In the genomic region with DNA sequence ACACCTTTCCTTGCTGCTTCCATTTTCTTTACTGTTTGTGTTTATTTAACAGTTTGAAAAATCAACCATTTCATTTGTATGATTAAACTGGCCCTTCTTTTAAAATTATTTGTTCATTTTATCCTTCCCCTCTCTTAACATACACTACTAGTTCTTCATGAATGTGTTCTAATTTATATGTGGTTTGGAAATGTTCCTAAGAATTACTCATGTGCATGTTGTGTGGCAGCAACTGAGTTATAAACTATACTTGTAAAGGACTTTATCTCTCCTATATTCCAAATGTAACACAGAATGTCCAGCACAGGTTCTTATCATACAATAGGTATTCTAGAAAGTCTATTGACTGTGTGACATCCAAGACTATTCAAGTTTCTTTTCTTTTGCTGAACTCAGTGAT, we compare ENCODE assay signal across 25 cellular contexts.
A peak's percentile ranks its signal among the peaks of the same experiment; 100 is the strongest.
DNase-seq lines count a peak whose midpoint lies in the region; ATAC-seq and TF ChIP-seq lines count a peak whose summit lies in the region.
"Had no signal": no experiment of that assay in that cellular context is flagged by ENCODE, and none has a peak within 500 bp of the region (broad histone marks: within the 10 kb centered on the region; RNA-seq: fewer than 3 reads in every experiment).

No MANE protein-coding gene starts in this region.

- no peak overlapping the region for H3K9ac ChIP-seq in mammary epithelial cell (ENCODE audit: insufficient read depth, low read length)
- H3K9ac ChIP-seq: KMS-11 had no signal

- BruUV-seq in mammary epithelial cell (replicated peaks; lab: Mats Ljungman, UMichigan): no TSS peak

- no peak overlapping the region for H3K4me3 ChIP-seq in mammary epithelial cell (replicated peaks in 1 of 3; ENCODE audit: insufficient read depth in 1 of 3, low read depth in 2 of 3, low read length in 3 of 3)
- H3K4me3 ChIP-seq in breast epithelium: no peak overlapping the region
- no peak overlapping the region for H3K4me3 ChIP-seq in astrocyte of the cerebellum (ENCODE audit: low read depth, low read length)
- no peak overlapping the region for H3K4me3 ChIP-seq in left lung
- no peak overlapping the region for H3K4me3 ChIP-seq in upper lobe of left lung
- H3K4me3 ChIP-seq: cardiac muscle cell, coronary artery, vagina had no signal

- H3K27me3 ChIP-seq in mammary epithelial cell (ENCODE audit: insufficient read depth, low read length) (peaks cover 4% of the 10 kb centered on the region), breast epithelium (no peaks in the 10 kb centered on the region), left lung (no peaks in the 10 kb centered on the region), upper lobe of left lung (no peaks in the 10 kb centered on the region)
- H3K27me3 ChIP-seq: cardiac muscle cell, vagina had no signal

- no peaks in the 10 kb centered on the region for H3K9me3 ChIP-seq in mammary epithelial cell (replicated peaks; ENCODE audit: insufficient read depth, low read length)
- H3K9me3 ChIP-seq in breast epithelium: no peaks in the 10 kb centered on the region
- H3K9me3 ChIP-seq in left lung: no peaks in the 10 kb centered on the region
- no peaks in the 10 kb centered on the region for H3K9me3 ChIP-seq in upper lobe of left lung
- H3K9me3 ChIP-seq: vagina had no signal

- no peak overlapping the region for H2AFZ ChIP-seq in mammary epithelial cell (ENCODE audit: low read depth, low read length)

- TF ChIP-seq CTCF in mammary epithelial cell (conservative IDR thresholded peaks at IDR 0.05 in 1 of 2, IDR thresholded peaks at IDR 0.05 in 1 of 2; ENCODE audit: extremely low read depth in 1 of 2, insufficient read depth in 1 of 2, low read depth in 1 of 2, low read length in 2 of 2) (no peak), breast epithelium (IDR thresholded peaks at IDR 0.05) (no peak), astrocyte of the cerebellum (IDR thresholded peaks at IDR 0.05; ENCODE audit: low read depth, low read length, missing control alignments) (no peak), left lung (IDR thresholded peaks at IDR 0.05) (no peak), upper lobe of left lung (IDR thresholded peaks at IDR 0.05) (no peak)

- intact Hi-C loops in mammary epithelial cell (cut with micrococcal nuclease) (no loop called here), breast epithelium (cut with DNase I; ENCODE audit: low total_unique reads) (no loop called here), left lung (cut with DNase I) (no loop called here)

- H3K4me2 ChIP-seq in mammary epithelial cell (ENCODE audit: insufficient read depth, low read depth, low read length): no peak overlapping the region
- H3K4me2 ChIP-seq: KMS-11 had no signal

- H3K79me2 ChIP-seq in mammary epithelial cell (ENCODE audit: insufficient read depth, low read length): no peaks in the 10 kb centered on the region

- no peak overlapping the region for H3K27ac ChIP-seq in mammary epithelial cell (ENCODE audit: insufficient read depth, low read depth, low read length)
- H3K27ac ChIP-seq in breast epithelium: no peak overlapping the region
- no peak overlapping the region for H3K27ac ChIP-seq in left lung
- no peak overlapping the region for H3K27ac ChIP-seq in upper lobe of left lung
- H3K27ac ChIP-seq: 22Rv1, cardiac muscle cell, coronary artery, KMS-11, vagina, VCaP had no signal

- H3K4me1 ChIP-seq in mammary epithelial cell (ENCODE audit: insufficient read depth, low read length): no peaks in the 10 kb centered on the region
- H3K4me1 ChIP-seq in breast epithelium: no peaks in the 10 kb centered on the region
- no peaks in the 10 kb centered on the region for H3K4me1 ChIP-seq in left lung
- no peaks in the 10 kb centered on the region for H3K4me1 ChIP-seq in upper lobe of left lung
- H3K4me1 ChIP-seq: vagina had no signal

- ATAC-seq in left lung (no peak), upper lobe of left lung (ENCODE audit: low FRiP score in 2 of 2) (no peak), HG02981 (IDR thresholded peaks at IDR 0.05; ENCODE audit: unreplicated experiment) (no peak)
- ATAC-seq: activated T-cell treated with anti-CD3 and anti-CD28 coated beads, Interleukin-2, amount 50 U/mL, for 72 hours; esophagus mucosa; naive thymus-derived CD8-positive, alpha-beta T cell; stimulated activated naive CD8-positive, alpha-beta T cell treated with anti-CD3 and anti-CD28 coated beads, Interleukin-15, Interleukin-2, amounts not matched to agents 100 U/mL and 50 U/mL, for 24 hours had no signal

- DNase-seq in mammary epithelial cell (peak; percentile 40), breast epithelium (ENCODE audit: low spot score in 2 of 2) (no peak), astrocyte of the cerebellum (ENCODE audit: low read depth) (peak; percentile 49), fibroblast of peridontal ligament (ENCODE audit: extremely low read depth) (peak; percentile 74), left lung (no peak), upper lobe of left lung (no peak)
- DNase-seq in activated CD4-positive, alpha-beta T cell treated with anti-CD3 and anti-CD28 coated beads, Interleukin-2, amount 50 U/mL, for 4 hours: no peak
- DNase-seq: activated CD4-positive, alpha-beta T cell treated with anti-CD3 and anti-CD28 coated beads, Interleukin-2, amount 10 ng/mL, durations not matched to agents 24 days and 14 days; activated naive CD4-positive, alpha-beta T cell; activated T-cell treated with anti-CD3 and anti-CD28 coated beads, Interleukin-2, amount 50 U/mL, for 72 hours; glutamatergic neuron; H9; naive thymus-derived CD8-positive, alpha-beta T cell; NCI-H146; NCI-H2107; nucleus accumbens; stimulated activated naive CD8-positive, alpha-beta T cell treated with anti-CD3 and anti-CD28 coated beads, Interleukin-15, Interleukin-2, amounts not matched to agents 100 U/mL and 50 U/mL, for 24 hours had no signal

- no peak for TF ChIP-seq EP300 in upper lobe of left lung (IDR thresholded peaks at IDR 0.05)

- H3K36me3 ChIP-seq in mammary epithelial cell (ENCODE audit: insufficient read depth, low read length): no peaks in the 10 kb centered on the region
- H3K36me3 ChIP-seq in breast epithelium: no peaks in the 10 kb centered on the region
- H3K36me3 ChIP-seq in left lung: no peaks in the 10 kb centered on the region
- no peaks in the 10 kb centered on the region for H3K36me3 ChIP-seq in upper lobe of left lung
- H3K36me3 ChIP-seq: cardiac muscle cell, vagina had no signal

- TF ChIP-seq POLR2A in breast epithelium (IDR thresholded peaks at IDR 0.05): no peak
- no peak for TF ChIP-seq POLR2A in upper lobe of left lung (IDR thresholded peaks at IDR 0.05)

- in situ Hi-C loops in mammary epithelial cell (cut with MboI; ENCODE audit: low sequenced_read_pairs in 2 of 2) (no loop called here), astrocyte of the cerebellum (cut with HindIII; ENCODE audit: low sequenced_read_pairs) (no loop called here)

- H4K20me1 ChIP-seq in mammary epithelial cell (ENCODE audit: insufficient read depth, low read length): no peaks in the 10 kb centered on the region

- dilution Hi-C loops in mammary epithelial cell (cut with HindIII; ENCODE audit: low sequenced_read_pairs): no loop called here

- CTCF ChIA-PET in mammary epithelial cell (lab: Charles Lee; ENCODE audit: low non-redundant PET): no interaction called here

Comparison
In these comparisons a context has a peak if more than half of its experiments do, and no peak if none do; other contexts are left out.
1. DNase-seq: peak in mammary epithelial cell (single experiment), astrocyte of the cerebellum (single experiment) and fibroblast of peridontal ligament (single experiment); none in breast epithelium (0 of 2), left lung (0 of 2), upper lobe of left lung (0 of 2) and activated CD4-positive, alpha-beta T cell treated with anti-CD3 and anti-CD28 coated beads, Interleukin-2, amount 50 U/mL, for 4 hours (0 of 2).